Comparison of ENCODE assay signal across 7 cellular contexts in genomic region chr15:52139599-52140462, GRCh38. TPM values are rescaled to one million over a fixed set of nuclear protein-coding genes. Genes with fewer than 3 reads are reported as not detected.
DNase-seq lines count a peak whose midpoint lies in the region; ATAC-seq and TF ChIP-seq lines count a peak whose summit lies in the region.

No MANE protein-coding gene starts in this region.

- H3K9me3 Mint-ChIP-seq in activated T-helper 1 cell treated with anti-CD3 and anti-CD28 coated beads, Interleukin-12 subunit alpha, Interleukin-12 subunit beta, Interleukin-2, Interleukin-4 antibody, amounts not matched to agents 30 ng/mL and 10 ng/mL and 1 ng/mL, durations not matched to agents 14 hours and 24 hours and 36 hours: no peaks in the 10 kb centered on the region

- H3K4me1 Mint-ChIP-seq in activated T-helper 1 cell treated with anti-CD3 and anti-CD28 coated beads, Interleukin-12 subunit alpha, Interleukin-12 subunit beta, Interleukin-2, Interleukin-4 antibody, amounts not matched to agents 30 ng/mL and 10 ng/mL and 1 ng/mL, durations not matched to agents 14 hours and 24 hours and 36 hours (ENCODE audit: low read depth): peaks cover 7% of the 10 kb centered on the region

- ATAC-seq in HG03378 (IDR thresholded peaks at IDR 0.05; ENCODE audit: unreplicated experiment) (peak; percentile 56), omental fat pad (ENCODE audit: low FRiP score) (peak; percentile 55)

- H3K9me3 ChIP-seq in tibial artery: no peaks in the 10 kb centered on the region

- H3K36me3 ChIP-seq in tibial artery: peaks cover 12 to 68% (median 21%) of the 10 kb centered on the region in 3 donors

- peak overlapping the region; percentile 4 for H3K27ac Mint-ChIP-seq in activated T-helper 1 cell treated with anti-CD3 and anti-CD28 coated beads, Interleukin-12 subunit alpha, Interleukin-12 subunit beta, Interleukin-2, Interleukin-4 antibody, amounts not matched to agents 30 ng/mL and 10 ng/mL and 1 ng/mL, durations not matched to agents 14 hours and 24 hours and 36 hours

- no peak overlapping the region for H3K4me3 ChIP-seq in GM12864 (ENCODE audit: low read depth, low read length)
- no peak overlapping the region for H3K4me3 ChIP-seq in fibroblast of the aortic adventitia (ENCODE audit: low read depth, low read length)
- no peak overlapping the region for H3K4me3 ChIP-seq in tibial artery

- no peak overlapping the region for H3K4me3 Mint-ChIP-seq in activated T-helper 1 cell treated with anti-CD3 and anti-CD28 coated beads, Interleukin-12 subunit alpha, Interleukin-12 subunit beta, Interleukin-2, Interleukin-4 antibody, amounts not matched to agents 30 ng/mL and 10 ng/mL and 1 ng/mL, durations not matched to agents 14 hours and 24 hours and 36 hours

- DNase-seq in GM12864 (ENCODE audit: low read depth) (peak; percentile 29), RKO (ENCODE audit: low spot score) (peak; percentile 68), fibroblast of the aortic adventitia (ENCODE audit: low read depth) (peak; percentile 76), omental fat pad (ENCODE audit: low spot score) (peak; percentile 96), tibial artery (peak; percentile 76 to 82)
- DNase-seq in activated T-helper 1 cell treated with anti-CD3 and anti-CD28 coated beads, Interleukin-12 subunit alpha, Interleukin-12 subunit beta, Interleukin-2, Interleukin-4 antibody, amounts not matched to agents 30 ng/mL and 10 ng/mL and 1 ng/mL, durations not matched to agents 14 hours and 24 hours and 36 hours (ENCODE audit: low spot score): peak; percentile 53

- TF ChIP-seq CTCF in GM12864 (IDR thresholded peaks at IDR 0.05; ENCODE audit: low read depth, low read length, missing control alignments) (peak; percentile 85), fibroblast of the aortic adventitia (IDR thresholded peaks at IDR 0.05; ENCODE audit: insufficient read depth, low read length) (peak; percentile 83), omental fat pad (IDR thresholded peaks at IDR 0.05) (peak in 1 of 3 donors; percentile 57), tibial artery (IDR thresholded peaks at IDR 0.05) (peak; percentile 71 to 74)

- intact Hi-C loops in activated T-helper 1 cell treated with anti-CD3 and anti-CD28 coated beads, Interleukin-12 subunit alpha, Interleukin-12 subunit beta, Interleukin-2, Interleukin-4 antibody, amounts not matched to agents 30 ng/mL and 10 ng/mL and 1 ng/mL, durations not matched to agents 14 hours and 24 hours and 36 hours (cut with micrococcal nuclease): loop anchor here (1.0 to 5.0 kb wide), 4 partner anchors 63 to 253 kb away; no protein-coding TSS in a partner anchor
- intact Hi-C loops in tibial artery (cut with DNase I; ENCODE audit: low total_unique reads): loop anchor here (10.0 kb wide), 2 partner anchors 65 to 185 kb away; no protein-coding TSS in a partner anchor

- peaks cover 4% of the 10 kb centered on the region for H3K36me3 Mint-ChIP-seq in activated T-helper 1 cell treated with anti-CD3 and anti-CD28 coated beads, Interleukin-12 subunit alpha, Interleukin-12 subunit beta, Interleukin-2, Interleukin-4 antibody, amounts not matched to agents 30 ng/mL and 10 ng/mL and 1 ng/mL, durations not matched to agents 14 hours and 24 hours and 36 hours (ENCODE audit: low read depth)

- no peaks in the 10 kb centered on the region for H3K27me3 Mint-ChIP-seq in activated T-helper 1 cell treated with anti-CD3 and anti-CD28 coated beads, Interleukin-12 subunit alpha, Interleukin-12 subunit beta, Interleukin-2, Interleukin-4 antibody, amounts not matched to agents 30 ng/mL and 10 ng/mL and 1 ng/mL, durations not matched to agents 14 hours and 24 hours and 36 hours (ENCODE audit: insufficient read depth)

- no peaks in the 10 kb centered on the region for H3K27me3 ChIP-seq in tibial artery

- peaks cover 0 to 12% (median 4%) of the 10 kb centered on the region in 4 donors for H3K4me1 ChIP-seq in tibial artery

- H3K27ac ChIP-seq in tibial artery: no peak overlapping the region

RNA-seq across cellular contexts. Expression of gene BCL2L10, which starts 27.3 kb away (rescaled TPM):
- not detected in 2 replicates for total RNA-seq in activated T-helper 1 cell treated with anti-CD3 and anti-CD28 coated beads, Interleukin-12 subunit alpha, Interleukin-12 subunit beta, Interleukin-2, Interleukin-4 antibody, amounts not matched to agents 30 ng/mL and 10 ng/mL and 1 ng/mL, durations not matched to agents 14 hours and 24 hours and 36 hours
- total RNA-seq in fibroblast of the aortic adventitia (ENCODE audit: low replicate concordance) (not detected in 2 replicates), omental fat pad (under 1 TPM in 2 of 4 donors, not detected in 2; 0.56 to 0.72 TPM)

RNA-seq across cellular contexts. Expression of gene GNB5, which starts 51.4 kb away (rescaled TPM):
- 17.0 and 18.5 TPM in 2 replicates for total RNA-seq in activated T-helper 1 cell treated with anti-CD3 and anti-CD28 coated beads, Interleukin-12 subunit alpha, Interleukin-12 subunit beta, Interleukin-2, Interleukin-4 antibody, amounts not matched to agents 30 ng/mL and 10 ng/mL and 1 ng/mL, durations not matched to agents 14 hours and 24 hours and 36 hours
- total RNA-seq in fibroblast of the aortic adventitia (ENCODE audit: low replicate concordance) (13.9 and 24.0 TPM in 2 replicates), omental fat pad (10 to 100 TPM; 17.2 to 27.1 (median 19.3) TPM)

Comparison
In these comparisons a context has a peak if more than half of its experiments do, and no peak if none do; other contexts are left out.
1. DNase-seq: peak in every context shown above with its lines; median percentile 96 in omental fat pad; 79 in tibial artery; 76 in fibroblast of the aortic adventitia; 68 in RKO; 53 in activated T-helper 1 cell treated with anti-CD3 and anti-CD28 coated beads, Interleukin-12 subunit alpha, Interleukin-12 subunit beta, Interleukin-2, Interleukin-4 antibody, amounts not matched to agents 30 ng/mL and 10 ng/mL and 1 ng/mL, durations not matched to agents 14 hours and 24 hours and 36 hours; 29 in GM12864.